ENCODE assay signal across 32 cellular contexts in genomic region chr12:77108707-77109106, GRCh38. TPM values are rescaled to one million over a fixed set of nuclear protein-coding genes. Genes with fewer than 3 reads are reported as not detected.
"Had no signal": no experiment of that assay in that cellular context is flagged by ENCODE, and none has a peak within 500 bp of the region (broad histone marks: within the 10 kb centered on the region; RNA-seq: fewer than 3 reads in every experiment).

No MANE protein-coding gene starts in this region.

- H3K4me3 ChIP-seq: ascending aorta, breast epithelium, cardiac muscle cell, colonic mucosa, esophagus squamous epithelium, gastroesophageal sphincter had no signal

- H3K4me3 Mint-ChIP-seq: activated CD4-positive, alpha-beta memory T cell treated with anti-CD3 and anti-CD28 coated beads for 36 hours; activated CD4-positive, alpha-beta T cell treated with anti-CD3 and anti-CD28 coated beads for 36 hours; activated CD4-positive, alpha-beta T cell treated with anti-CD3 and anti-CD28 coated beads, Interleukin-2, amount 10 ng/mL, durations not matched to agents 24 days and 14 days; activated CD8-positive, alpha-beta memory T cell treated with anti-CD3 and anti-CD28 coated beads, Interleukin-2, amount 10 ng/mL, durations not matched to agents 7 days and 5 days; activated CD8-positive, alpha-beta T cell treated with anti-CD3 and anti-CD28 coated beads, Interleukin-2, amount 10 ng/mL, durations not matched to agents 7 days and 5 days; activated naive CD4-positive, alpha-beta T cell treated with anti-CD3 and anti-CD28 coated beads for 36 hours; activated naive CD8-positive, alpha-beta T cell treated with anti-CD3 and anti-CD28 coated beads, Interleukin-2, amount 10 ng/mL, durations not matched to agents 7 days and 5 days; activated T-helper 1 cell treated with anti-CD3 and anti-CD28 coated beads, Interleukin-12 subunit alpha, Interleukin-12 subunit beta, Interleukin-2, Interleukin-4 antibody, amounts not matched to agents 30 ng/mL and 10 ng/mL and 1 ng/mL, durations not matched to agents 14 hours and 24 hours and 36 hours; brain had no signal

- H3K27ac ChIP-seq: ascending aorta, breast epithelium, cardiac muscle cell, colonic mucosa, epithelial cell of prostate, esophagus squamous epithelium, gastroesophageal sphincter had no signal

- DNase-seq: activated CD4-positive, alpha-beta memory T cell treated with anti-CD3 and anti-CD28 coated beads for 36 hours; activated CD4-positive, alpha-beta T cell treated with anti-CD3 and anti-CD28 coated beads for 36 hours; activated CD4-positive, alpha-beta T cell treated with anti-CD3 and anti-CD28 coated beads, Interleukin-2, amount 10 ng/mL, durations not matched to agents 24 days and 14 days; activated CD4-positive, CD25-positive, alpha-beta regulatory T cell; activated CD4-positive, CD25-positive, alpha-beta regulatory T cell treated with anti-CD3 and anti-CD28 coated beads, Interleukin-2, amount 50 U/mL, for 72 hours; activated CD8-positive, alpha-beta memory T cell treated with anti-CD3 and anti-CD28 coated beads, Interleukin-2, amount 10 ng/mL, durations not matched to agents 7 days and 5 days; activated CD8-positive, alpha-beta memory T cell treated with anti-CD3 and anti-CD28 coated beads, Interleukin-2, amount 50 U/mL, for 4 hours; activated CD8-positive, alpha-beta T cell treated with anti-CD3 and anti-CD28 coated beads, Interleukin-2, amount 10 ng/mL, durations not matched to agents 7 days and 5 days; activated effector memory CD4-positive, alpha-beta T cell treated with anti-CD3 and anti-CD28 coated beads, Interleukin-2, amount 50 U/mL, for 16 hours; activated naive CD4-positive, alpha-beta T cell treated with anti-CD3 and anti-CD28 coated beads for 36 hours; activated naive CD8-positive, alpha-beta T cell treated with anti-CD3 and anti-CD28 coated beads, Interleukin-2, amount 10 ng/mL, durations not matched to agents 7 days and 5 days; activated T-cell treated with anti-CD3 and anti-CD28 coated beads, Interleukin-2, amount 50 U/mL, for 1 hour; activated T-cell treated with anti-CD3 and anti-CD28 coated beads, Interleukin-2, amount 50 U/mL, for 48 hours; central memory CD4-positive, alpha-beta T cell; cerebellar nuclear complex; colonic mucosa; effector CD8-positive, alpha-beta T cell; esophagus squamous epithelium; foreskin melanocyte; head of caudate nucleus; T-helper 2 cell had no signal

- H3K27me3 Mint-ChIP-seq: activated CD4-positive, alpha-beta memory T cell treated with anti-CD3 and anti-CD28 coated beads for 36 hours; activated CD4-positive, alpha-beta T cell treated with anti-CD3 and anti-CD28 coated beads, Interleukin-2, amount 10 ng/mL, durations not matched to agents 24 days and 14 days; activated CD8-positive, alpha-beta memory T cell treated with anti-CD3 and anti-CD28 coated beads, Interleukin-2, amount 10 ng/mL, durations not matched to agents 7 days and 5 days; brain had no signal

- H3K36me3 Mint-ChIP-seq: activated CD4-positive, alpha-beta memory T cell treated with anti-CD3 and anti-CD28 coated beads for 36 hours; activated CD8-positive, alpha-beta memory T cell treated with anti-CD3 and anti-CD28 coated beads, Interleukin-2, amount 10 ng/mL, durations not matched to agents 7 days and 5 days; activated naive CD8-positive, alpha-beta T cell treated with anti-CD3 and anti-CD28 coated beads, Interleukin-2, amount 10 ng/mL, durations not matched to agents 7 days and 5 days; brain had no signal

- H3K27ac Mint-ChIP-seq: activated CD4-positive, alpha-beta memory T cell treated with anti-CD3 and anti-CD28 coated beads for 36 hours; activated CD4-positive, alpha-beta T cell treated with anti-CD3 and anti-CD28 coated beads for 36 hours; activated CD4-positive, alpha-beta T cell treated with anti-CD3 and anti-CD28 coated beads, Interleukin-2, amount 10 ng/mL, durations not matched to agents 24 days and 14 days; activated CD8-positive, alpha-beta memory T cell treated with anti-CD3 and anti-CD28 coated beads, Interleukin-2, amount 10 ng/mL, durations not matched to agents 7 days and 5 days; activated CD8-positive, alpha-beta T cell treated with anti-CD3 and anti-CD28 coated beads, Interleukin-2, amount 10 ng/mL, durations not matched to agents 7 days and 5 days; activated naive CD4-positive, alpha-beta T cell treated with anti-CD3 and anti-CD28 coated beads for 36 hours; activated naive CD4-positive, alpha-beta T cell treated with anti-CD3 and anti-CD28 coated beads, Interleukin-2, amount 50 U/mL, for 72 hours; activated naive CD8-positive, alpha-beta T cell treated with anti-CD3 and anti-CD28 coated beads, Interleukin-2, amount 10 ng/mL, durations not matched to agents 7 days and 5 days; activated T-helper 1 cell treated with anti-CD3 and anti-CD28 coated beads, Interleukin-12 subunit alpha, Interleukin-12 subunit beta, Interleukin-2, Interleukin-4 antibody, amounts not matched to agents 30 ng/mL and 10 ng/mL and 1 ng/mL, durations not matched to agents 14 hours and 24 hours and 36 hours; activated T-helper 2 cell treated with anti-CD3 and anti-CD28 coated beads, Interferon-gamma antibody, Interleukin-2, Interleukin-4, amounts not matched to agents 10 μg/mL and 5 μg/mL and 100 μg/mL, durations not matched to agents 14 hours and 24 hours and 36 hours; brain had no signal

- ATAC-seq: activated CD4-positive, alpha-beta T cell treated with anti-CD3 and anti-CD28 coated beads for 36 hours; activated CD8-positive, alpha-beta memory T cell treated with anti-CD3 and anti-CD28 coated beads, Interleukin-2, amount 10 ng/mL, durations not matched to agents 7 days and 5 days; activated CD8-positive, alpha-beta T cell treated with anti-CD3 and anti-CD28 coated beads, Interleukin-2, amount 10 ng/mL, durations not matched to agents 7 days and 5 days; activated naive CD4-positive, alpha-beta T cell treated with anti-CD3 and anti-CD28 coated beads, Interleukin-2, amount 50 U/mL, for 72 hours; gastroesophageal sphincter had no signal

- H3K27me3 ChIP-seq: ascending aorta, breast epithelium, cardiac muscle cell, colonic mucosa, esophagus squamous epithelium, gastroesophageal sphincter had no signal

- H3K4me1 ChIP-seq: ascending aorta, breast epithelium, colonic mucosa, esophagus squamous epithelium, gastroesophageal sphincter had no signal

- H3K36me3 ChIP-seq: ascending aorta, breast epithelium, cardiac muscle cell, colonic mucosa, esophagus squamous epithelium, gastroesophageal sphincter had no signal

- H3K9me3 ChIP-seq: ascending aorta, breast epithelium, colonic mucosa, gastroesophageal sphincter had no signal

- FAIRE-seq: endometrium, endothelial cell of umbilical vein had no signal

- H3K4me1 Mint-ChIP-seq: activated CD4-positive, alpha-beta T cell treated with anti-CD3 and anti-CD28 coated beads for 36 hours; brain had no signal

RNA-seq across cellular contexts. Expression of gene E2F7, which starts 43.3 kb away (rescaled TPM):
- total RNA-seq: ascending aorta had no signal
